9 cellular contexts compared by ENCODE assay signal in genomic region chr3:130093741-130094391, GRCh38. TPM values are rescaled to one million over a fixed set of nuclear protein-coding genes. Genes with fewer than 3 reads are reported as not detected.
DNase-seq lines count a peak whose midpoint lies in the region; ATAC-seq and TF ChIP-seq lines count a peak whose summit lies in the region.
"Had no signal": no experiment of that assay in that cellular context is flagged by ENCODE, and none has a peak within 500 bp of the region (broad histone marks: within the 10 kb centered on the region; RNA-seq: fewer than 3 reads in every experiment).

No MANE protein-coding gene starts in this region.

- no peaks in the 10 kb centered on the region for H3K27me3 ChIP-seq in OCI-LY1 (ENCODE audit: insufficient read depth, low read length)
- H3K27me3 ChIP-seq in upper lobe of right lung: no peaks in the 10 kb centered on the region

- H3K4me2 ChIP-seq in OCI-LY1 (ENCODE audit: low read length): peak overlapping the region; percentile 67

- peak overlapping the region; percentile 54 for H3K4me3 ChIP-seq in OCI-LY1 (ENCODE audit: low read depth, low read length, poor library complexity, severe bottlenecking)
- peak overlapping the region; percentile 19 for H3K4me3 ChIP-seq in upper lobe of right lung
- H3K4me3 ChIP-seq in lower leg skin (ENCODE audit: low read depth, poor library complexity, severe bottlenecking): no peak overlapping the region

- TF ChIP-seq CTCF in OCI-LY1 (IDR thresholded peaks at IDR 0.05; ENCODE audit: low read length): no peak
- no peak for TF ChIP-seq CTCF in upper lobe of right lung (IDR thresholded peaks at IDR 0.05)
- no peak for TF ChIP-seq CTCF in lower leg skin (IDR thresholded peaks at IDR 0.05)

- H3K4me1 Mint-ChIP-seq in dendritic cell treated with granulocyte-macrophage colony-stimulating factor and Interleukin-4, amounts not matched to agents 40 ng/mL and 50 ng/mL, for 4 days (ENCODE audit: low read depth): peaks cover 43% of the 10 kb centered on the region

- no peaks in the 10 kb centered on the region for H4K20me1 ChIP-seq in OCI-LY1 (ENCODE audit: insufficient read depth, low read length)

- no peaks in the 10 kb centered on the region for H3K9me3 Mint-ChIP-seq in dendritic cell treated with granulocyte-macrophage colony-stimulating factor and Interleukin-4, amounts not matched to agents 40 ng/mL and 50 ng/mL, for 4 days

- peak overlapping the region; percentile 31; the same call in 1 of the 2 replicates for H3K9ac ChIP-seq in OCI-LY1 (ENCODE audit: low read length)

- no peaks in the 10 kb centered on the region for H3K36me3 Mint-ChIP-seq in dendritic cell treated with granulocyte-macrophage colony-stimulating factor and Interleukin-4, amounts not matched to agents 40 ng/mL and 50 ng/mL, for 4 days (ENCODE audit: low read depth)

- peak overlapping the region; percentile 66 for H3K27ac Mint-ChIP-seq in dendritic cell treated with granulocyte-macrophage colony-stimulating factor and Interleukin-4, amounts not matched to agents 40 ng/mL and 50 ng/mL, for 4 days

- H3K27me3 Mint-ChIP-seq in dendritic cell treated with granulocyte-macrophage colony-stimulating factor and Interleukin-4, amounts not matched to agents 40 ng/mL and 50 ng/mL, for 4 days: no peaks in the 10 kb centered on the region

- intact Hi-C loops in dendritic cell treated with granulocyte-macrophage colony-stimulating factor and Interleukin-4, amounts not matched to agents 40 ng/mL and 50 ng/mL, for 4 days (cut with micrococcal nuclease): no loop called here
- intact Hi-C loops in upper lobe of right lung (cut with DNase I): loop anchor here (10.0 kb wide), 1 partner anchor 149 kb away; no protein-coding TSS in a partner anchor
- intact Hi-C loops in lower leg skin (cut with DNase I; ENCODE audit: low total_unique reads): no loop called here

- no peaks in the 10 kb centered on the region for H3K36me3 ChIP-seq in OCI-LY1 (ENCODE audit: insufficient read depth, low read length)
- no peaks in the 10 kb centered on the region for H3K36me3 ChIP-seq in upper lobe of right lung

- H3K79me2 ChIP-seq in OCI-LY1 (ENCODE audit: insufficient read depth, low read length): no peaks in the 10 kb centered on the region

- H3F3A ChIP-seq in OCI-LY1 (ENCODE audit: insufficient read depth, low read length): no peaks in the 10 kb centered on the region

- no peaks in the 10 kb centered on the region for H3K9me3 ChIP-seq in OCI-LY1 (ENCODE audit: low read length)
- no peaks in the 10 kb centered on the region for H3K9me3 ChIP-seq in upper lobe of right lung

- H3K27ac ChIP-seq in OCI-LY1 (ENCODE audit: low read depth, low read length, poor library complexity, severe bottlenecking): peak overlapping the region; percentile 21
- H3K27ac ChIP-seq in upper lobe of right lung: no peak overlapping the region

- TF ChIP-seq POLR2A in lower leg skin (IDR thresholded peaks at IDR 0.05): no peak

- H3K4me1 ChIP-seq in OCI-LY1 (ENCODE audit: insufficient read depth, low read length, severe bottlenecking) (peaks cover 19% of the 10 kb centered on the region), upper lobe of right lung (no peaks in the 10 kb centered on the region)

- H3K9me2 ChIP-seq in OCI-LY1 (ENCODE audit: low read depth, low read length): no peaks in the 10 kb centered on the region

- DNase-seq in stimulated activated CD4-positive, alpha-beta T cell treated with anti-CD3 and anti-CD28 coated beads, Interleukin-1b, Interleukin-23, amount 100 ng/mL, for 48 hours: peak; percentile 22
- DNase-seq in stimulated activated CD4-positive, alpha-beta T cell treated with anti-CD3 and anti-CD28 coated beads, Interleukin-12 subunit alpha, Interleukin-12 subunit beta, amount 100 ng/mL, for 4 hours: no peak
- DNase-seq in upper lobe of right lung (no peak), DMS 273 treated with DMSO at 0.1 percent for 48 hours (lab: John Stamatoyannopoulos, UW) (no peak), lower leg skin (ENCODE audit: low spot score in 2 of 2) (no peak), middle frontal gyrus (ENCODE audit: extremely low spot score, low spot score) (no peak)
- DNase-seq: COR-L47 had no signal

- H3K4me3 Mint-ChIP-seq in dendritic cell treated with granulocyte-macrophage colony-stimulating factor and Interleukin-4, amounts not matched to agents 40 ng/mL and 50 ng/mL, for 4 days: peak overlapping the region; percentile 55

- ATAC-seq in upper lobe of right lung: no peak

- 0 out of 2 replicates have a peak overlapping the region, but pooled peaks have one; percentile 17 for H2AFZ ChIP-seq in OCI-LY1 (ENCODE audit: low read length)

- 63 to 67% methylated on average over 15 to 16 of the region's 16 CpGs for WGBS in lower leg skin, 2 donors

RNA-seq across cellular contexts. Expression of gene ALG1L2, which starts 12.2 kb away (rescaled TPM):
- 1.5 TPM for total RNA-seq in upper lobe of right lung
- not detected for total RNA-seq in lower leg skin
